In the genomic region with DNA sequence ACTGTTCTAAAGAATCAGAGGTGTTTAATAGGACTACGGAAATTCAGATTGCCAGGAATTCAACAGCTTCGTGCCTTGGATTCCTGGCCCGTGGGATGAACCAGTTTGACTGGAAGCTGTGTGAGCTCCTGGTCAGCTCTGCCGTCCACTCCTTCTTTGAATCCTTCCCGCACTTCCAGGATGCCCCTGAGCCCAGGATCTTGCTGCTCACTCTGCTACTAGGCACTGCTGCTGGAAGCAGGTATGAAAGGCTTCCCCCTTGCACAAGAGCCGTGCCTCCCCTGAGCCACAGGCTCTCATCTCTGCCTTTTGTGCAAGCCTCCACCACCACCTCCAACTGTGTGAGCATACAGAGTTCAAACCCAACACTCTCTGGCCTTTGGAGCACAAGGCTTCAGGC, we compare ENCODE assay signal across 29 cellular contexts. TPM values are rescaled to one million over a fixed set of nuclear protein-coding genes. Genes with fewer than 3 reads are reported as not detected.
"Had no signal": no experiment of that assay in that cellular context is flagged by ENCODE, and none has a peak within 500 bp of the region (broad histone marks: within the 10 kb centered on the region; RNA-seq: fewer than 3 reads in every experiment).

No MANE protein-coding gene starts in this region.

- H3K36me3 Mint-ChIP-seq: naive thymus-derived CD4-positive, alpha-beta T cell had no signal

- H3K4me3 Mint-ChIP-seq: naive thymus-derived CD4-positive, alpha-beta T cell; nephron progenitor cell; stimulated activated naive B cell treated with anti-CD40 and anti-IgM and Interleukin-4, amounts not matched to agents 10 μg/mL and 1 μg/mL and 100 μg/mL, for 72 hours; stimulated activated naive CD8-positive, alpha-beta T cell treated with anti-CD3 and anti-CD28 coated beads, Interleukin-15, amount 100 ng/mL, for 72 hours had no signal

- H3K4me3 ChIP-seq: coronary artery, heart left ventricle, lung, sigmoid colon, skin epidermis, thoracic aorta, transverse colon had no signal

- H3K4me1 ChIP-seq: heart left ventricle, sigmoid colon had no signal

- H3K27ac Mint-ChIP-seq: naive thymus-derived CD4-positive, alpha-beta T cell; nephron progenitor cell; stimulated activated naive B cell treated with anti-CD40 and anti-IgM and Interleukin-4, amounts not matched to agents 10 μg/mL and 1 μg/mL and 100 μg/mL, for 72 hours; stimulated activated naive CD8-positive, alpha-beta T cell treated with anti-CD3 and anti-CD28 coated beads, Interleukin-15, amount 100 ng/mL, for 72 hours had no signal

- H3K9me3 ChIP-seq: heart left ventricle, sigmoid colon, thoracic aorta, transverse colon had no signal

- FAIRE-seq: kidney had no signal

- DNase-seq: effector CD4-positive, alpha-beta T cell; foreskin melanocyte; heart left ventricle; hippocampal formation; kidney; left cardiac atrium; left ventricle myocardium superior; mesenchymal stem cell; naive thymus-derived CD4-positive, alpha-beta T cell; nephron progenitor cell; posterior cingulate gyrus; sigmoid colon; stimulated activated CD4-positive, alpha-beta T cell treated with anti-CD3 and anti-CD28 coated beads, Interleukin-2, amount 100 ng/mL, for 24 hours; stimulated activated CD4-positive, alpha-beta T cell treated with anti-CD3 and anti-CD28 coated beads, Interleukin-4, amount 100 ng/mL, for 4 hours; stimulated activated naive B cell treated with anti-CD40 and anti-IgM and Interleukin-4, amounts not matched to agents 10 μg/mL and 1 μg/mL and 100 μg/mL, for 72 hours; stimulated activated naive CD8-positive, alpha-beta T cell treated with anti-CD3 and anti-CD28 coated beads, Interleukin-15, amount 100 ng/mL, for 72 hours; transverse colon had no signal

- H3K27ac ChIP-seq: coronary artery, heart left ventricle, sigmoid colon, skin epidermis, thoracic aorta, transverse colon had no signal

- H3K36me3 ChIP-seq: heart left ventricle, sigmoid colon, thoracic aorta, transverse colon had no signal

- ATAC-seq: heart left ventricle; left cardiac atrium; left ventricle myocardium superior; naive thymus-derived CD4-positive, alpha-beta T cell; stimulated activated naive B cell treated with anti-CD40 and anti-IgM and Interleukin-4, amounts not matched to agents 10 μg/mL and 1 μg/mL and 100 μg/mL, for 72 hours; stimulated activated naive CD8-positive, alpha-beta T cell treated with anti-CD3 and anti-CD28 coated beads, Interleukin-15, amount 100 ng/mL, for 72 hours had no signal

- H3K9me3 Mint-ChIP-seq: nephron progenitor cell; stimulated activated naive B cell treated with anti-CD40 and anti-IgM and Interleukin-4, amounts not matched to agents 10 μg/mL and 1 μg/mL and 100 μg/mL, for 72 hours; stimulated activated naive CD8-positive, alpha-beta T cell treated with anti-CD3 and anti-CD28 coated beads, Interleukin-15, amount 100 ng/mL, for 72 hours had no signal

RNA-seq across cellular contexts. Expression of gene EN1, which starts 34.9 kb away (rescaled TPM):
- total RNA-seq: chondrocyte; dermis microvascular lymphatic vessel endothelial cell; glomerular endothelial cell; left cardiac atrium; left ventricle myocardium superior; lung; mononuclear cell; naive thymus-derived CD4-positive, alpha-beta T cell; osteocyte; pulmonary artery endothelial cell; sigmoid colon; thoracic aorta; transverse colon; urinary bladder had no signal
- polyA plus RNA-seq: esophagus; heart left ventricle; lung; naive thymus-derived CD4-positive, alpha-beta T cell; sigmoid colon; urinary bladder had no signal
